Comparison of ENCODE assay signal across 1 cellular context in genomic region chr14:24141030-24141880, GRCh38.
TF ChIP-seq lines count a peak whose summit lies in the region.

Gene EMC9, minus strand, starts transcription at chr14:24141591. Its CDS starts 287 bp downstream, at chr14:24141304.

TF ChIP-seq in HepG2, 621 proteins besides CTCF, POLR2A, EP300 and RAD21 (continued from another document and continues in another):
- no peak; the same call in 1 of the 2 replicates for TF ChIP-seq FOXM1 (CRISPR knock-in tag; IDR thresholded peaks at IDR 0.05)
- peak; percentile 79; the same call in 1 of the 2 replicates for TF ChIP-seq LBX2 (CRISPR knock-in tag; IDR thresholded peaks at IDR 0.05; ENCODE audit: borderline replicate concordance)
- 0 out of 2 replicates have a peak, but pooled peaks have one; percentile 64 for TF ChIP-seq FUBP1 (CRISPR knock-in tag; IDR thresholded peaks at IDR 0.05; ENCODE audit: borderline replicate concordance)
- TF ChIP-seq KDM1A (CRISPR knock-in tag; IDR thresholded peaks at IDR 0.05) = no peak; the same call in 1 of the 2 replicates
- peak; percentile 99 for TF ChIP-seq ZSCAN21 (CRISPR knock-in tag; IDR thresholded peaks at IDR 0.05; ENCODE audit: borderline replicate concordance)
- TF ChIP-seq ZBTB43 (CRISPR knock-in tag; conservative IDR thresholded peaks at IDR 0.05) = 0 out of 2 replicates have a peak, but pooled peaks have one; percentile 0
- peak; percentile 91 for TF ChIP-seq HNRNPH1 (optimal IDR thresholded peaks at IDR 0.05; ENCODE audit: low read depth, low read length)
- TF ChIP-seq CENPT (CRISPR knock-in tag; IDR thresholded peaks at IDR 0.05; ENCODE audit: low read depth) = peak; percentile 96
- peak; percentile 79 for TF ChIP-seq CEBPZ (IDR thresholded peaks at IDR 0.05; ENCODE audit: low read length)
- no peak for TF ChIP-seq KDM6A (CRISPR knock-in tag; IDR thresholded peaks at IDR 0.05; ENCODE audit: low read depth)
- no peak for TF ChIP-seq JUND (CRISPR knock-in tag; IDR thresholded peaks at IDR 0.05)
- 0 out of 2 replicates have a peak, but pooled peaks have one; percentile 62 for TF ChIP-seq ZFAT (CRISPR knock-in tag; conservative IDR thresholded peaks at IDR 0.05)
- peak; percentile 86 for TF ChIP-seq USF2 (IDR thresholded peaks at IDR 0.05; ENCODE audit: low read depth, low read length)
- no peak for TF ChIP-seq USF2 (CRISPR knock-in tag; IDR thresholded peaks at IDR 0.05; ENCODE audit: borderline replicate concordance)
- TF ChIP-seq NFIB (CRISPR knock-in tag; IDR thresholded peaks at IDR 0.05; ENCODE audit: borderline replicate concordance) = no peak
- peak; percentile 99 for TF ChIP-seq ZNF468 (CRISPR knock-in tag; IDR thresholded peaks at IDR 0.05)
- peak; percentile 29 for TF ChIP-seq ZNF781 (CRISPR knock-in tag; IDR thresholded peaks at IDR 0.05; ENCODE audit: borderline replicate concordance, not compliant biosample characterization)
- peak; percentile 99 for TF ChIP-seq RFXAP (CRISPR knock-in tag; IDR thresholded peaks at IDR 0.05; ENCODE audit: borderline replicate concordance)
- TF ChIP-seq MBD4 (IDR thresholded peaks at IDR 0.05; ENCODE audit: borderline replicate concordance, low read length) = no peak
- peak; percentile 57; the same call in 1 of the 2 replicates for TF ChIP-seq FOXK2 (IDR thresholded peaks at IDR 0.05)
- peak; percentile 99 for TF ChIP-seq ZMAT3 (CRISPR knock-in tag; conservative IDR thresholded peaks at IDR 0.05)
- peak; percentile 79 for TF ChIP-seq ETV5 (CRISPR knock-in tag; IDR thresholded peaks at IDR 0.05; ENCODE audit: borderline replicate concordance)
- TF ChIP-seq ZNF879 (CRISPR knock-in tag; IDR thresholded peaks at IDR 0.05) = no peak; the same call in none of the 2 replicates
- no peak for TF ChIP-seq PBX3 (CRISPR knock-in tag; IDR thresholded peaks at IDR 0.05; ENCODE audit: borderline replicate concordance)
- peak; percentile 95 for TF ChIP-seq MXD1 (CRISPR knock-in tag; IDR thresholded peaks at IDR 0.05)
- no peak for TF ChIP-seq ZNF672 (CRISPR knock-in tag; IDR thresholded peaks at IDR 0.05)
- 0 out of 2 replicates have a peak, but pooled peaks have one; percentile 18 for TF ChIP-seq TBX3 (IDR thresholded peaks at IDR 0.05; ENCODE audit: borderline replicate concordance)
- peak; percentile 78 for TF ChIP-seq ZBTB38 (CRISPR knock-in tag; IDR thresholded peaks at IDR 0.05)
- peak; percentile 19 for TF ChIP-seq HNRNPK (IDR thresholded peaks at IDR 0.05; ENCODE audit: low read depth, low read length, poor library complexity, severe bottlenecking)
- TF ChIP-seq ZBTB42 (CRISPR knock-in tag; IDR thresholded peaks at IDR 0.05) = peak; percentile 97
- TF ChIP-seq ZBTB10 (CRISPR knock-in tag; IDR thresholded peaks at IDR 0.05; ENCODE audit: borderline replicate concordance) = peak; percentile 66; the same call in 1 of the 2 replicates
- no peak for TF ChIP-seq FOSL1 (CRISPR knock-in tag; IDR thresholded peaks at IDR 0.05; ENCODE audit: borderline replicate concordance)
- TF ChIP-seq ZSCAN20 (CRISPR knock-in tag; IDR thresholded peaks at IDR 0.05; ENCODE audit: borderline replicate concordance) = peak; percentile 87
- TF ChIP-seq FOXA1 (IDR thresholded peaks at IDR 0.05) = no peak
- TF ChIP-seq FOXA1 (CRISPR knock-in tag; IDR thresholded peaks at IDR 0.05) = peak; percentile 46; the same call in 1 of the 2 replicates
- peak; percentile 95 for TF ChIP-seq ZNF724P (CRISPR knock-in tag; IDR thresholded peaks at IDR 0.05; ENCODE audit: borderline replicate concordance)
- TF ChIP-seq PREB (CRISPR knock-in tag; IDR thresholded peaks at IDR 0.05) = no peak
- no peak; the same call in 1 of the 2 replicates for TF ChIP-seq ZNF20 (CRISPR knock-in tag; IDR thresholded peaks at IDR 0.05)
- TF ChIP-seq SP140L (CRISPR knock-in tag; IDR thresholded peaks at IDR 0.05; ENCODE audit: borderline replicate concordance) = no peak; the same call in 1 of the 2 replicates
- TF ChIP-seq NR2F1 (CRISPR knock-in tag; IDR thresholded peaks at IDR 0.05) = no peak
- TF ChIP-seq ONECUT2 (CRISPR knock-in tag; IDR thresholded peaks at IDR 0.05) = peak; percentile 67; the same call in 1 of the 2 replicates
- TF ChIP-seq ZNF33B (CRISPR knock-in tag; IDR thresholded peaks at IDR 0.05) = peak; percentile 66; the same call in 1 of the 2 replicates
- TF ChIP-seq IRF1 (CRISPR knock-in tag; IDR thresholded peaks at IDR 0.05; ENCODE audit: low read depth) = no peak; the same call in 1 of the 2 replicates
- peak; percentile 82; the same call in 1 of the 2 replicates for TF ChIP-seq ZNF10 (CRISPR knock-in tag; IDR thresholded peaks at IDR 0.05; ENCODE audit: borderline replicate concordance, low read depth)
- no peak for TF ChIP-seq HOXA9 (CRISPR knock-in tag; IDR thresholded peaks at IDR 0.05; ENCODE audit: borderline replicate concordance)
- TF ChIP-seq ZNF143 (CRISPR knock-in tag; IDR thresholded peaks at IDR 0.05) = no peak; the same call in 1 of the 2 replicates
- TF ChIP-seq ZBTB21 (CRISPR knock-in tag; IDR thresholded peaks at IDR 0.05) = peak; percentile 54; the same call in 1 of the 2 replicates
- TF ChIP-seq SP5 (CRISPR knock-in tag; IDR thresholded peaks at IDR 0.05; ENCODE audit: borderline replicate concordance, low read depth) = peak; percentile 93
- TF ChIP-seq SALL1 (CRISPR knock-in tag; IDR thresholded peaks at IDR 0.05) = no peak
- no peak for TF ChIP-seq ZNF207 (IDR thresholded peaks at IDR 0.05; ENCODE audit: borderline replicate concordance)
